Comparison of ENCODE assay signal across 1 cellular context in the genomic region with DNA sequence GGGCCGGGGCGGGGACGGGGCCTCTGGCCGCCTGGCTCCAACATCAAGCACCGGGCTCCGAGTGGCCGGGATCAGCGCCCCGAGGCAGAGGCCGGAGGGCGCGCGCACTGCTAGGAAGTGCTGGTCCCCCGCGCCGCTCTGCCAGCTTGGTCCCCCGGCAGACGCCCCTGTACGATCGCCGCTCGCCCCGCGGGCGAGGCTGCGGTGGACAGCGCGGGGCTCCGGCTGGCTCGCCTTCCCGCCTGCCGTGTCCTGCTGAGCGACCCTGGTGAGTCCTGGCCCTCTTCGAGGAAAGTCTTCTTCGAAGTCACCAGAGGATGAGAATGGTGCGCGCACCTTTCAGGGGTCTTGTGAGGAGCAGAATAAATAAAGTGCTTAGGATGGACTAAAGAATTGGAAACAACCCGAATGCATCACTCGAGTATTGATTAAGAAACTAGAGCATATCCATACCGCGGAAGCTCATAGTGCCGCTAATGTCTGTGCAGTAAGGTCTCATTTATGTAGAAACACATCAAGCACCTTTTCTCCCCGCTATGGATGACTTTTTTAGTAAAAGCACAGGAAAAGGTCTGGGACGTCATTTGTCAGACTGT.
TF ChIP-seq lines count a peak whose summit lies in the region.

No MANE protein-coding gene starts in this region.

TF ChIP-seq in HepG2, 621 proteins besides CTCF, POLR2A, EP300 and RAD21 (continues in another document):
- 0 out of 2 replicates have a peak, but pooled peaks have one; percentile 44 for TF ChIP-seq ZSCAN22 (CRISPR knock-in tag; IDR thresholded peaks at IDR 0.05)
- no peak for TF ChIP-seq FOXK2 (IDR thresholded peaks at IDR 0.05)
- 0 out of 2 replicates have a peak, but pooled peaks have one; percentile 30 for TF ChIP-seq HOXD1 (CRISPR knock-in tag; IDR thresholded peaks at IDR 0.05)
- TF ChIP-seq, protein P1, sequence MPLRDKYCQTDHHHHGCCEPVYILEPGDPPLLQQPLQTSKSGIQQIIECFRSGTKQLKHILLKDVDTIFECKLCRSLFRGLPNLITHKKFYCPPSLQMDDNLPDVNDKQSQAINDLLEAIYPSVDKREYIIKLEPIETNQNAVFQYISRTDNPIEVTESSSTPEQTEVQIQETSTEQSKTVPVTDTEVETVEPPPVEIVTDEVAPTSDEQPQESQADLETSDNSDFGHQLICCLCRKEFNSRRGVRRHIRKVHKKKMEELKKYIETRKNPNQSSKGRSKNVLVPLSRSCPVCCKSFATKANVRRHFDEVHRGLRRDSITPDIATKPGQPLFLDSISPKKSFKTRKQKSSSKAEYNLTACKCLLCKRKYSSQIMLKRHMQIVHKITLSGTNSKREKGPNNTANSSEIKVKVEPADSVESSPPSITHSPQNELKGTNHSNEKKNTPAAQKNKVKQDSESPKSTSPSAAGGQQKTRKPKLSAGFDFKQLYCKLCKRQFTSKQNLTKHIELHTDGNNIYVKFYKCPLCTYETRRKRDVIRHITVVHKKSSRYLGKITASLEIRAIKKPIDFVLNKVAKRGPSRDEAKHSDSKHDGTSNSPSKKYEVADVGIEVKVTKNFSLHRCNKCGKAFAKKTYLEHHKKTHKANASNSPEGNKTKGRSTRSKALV (CRISPR knock-in tag; IDR thresholded peaks at IDR 0.05), result peak; percentile 61; the same call in 1 of the 2 replicates
- peak; percentile 76; the same call in 1 of the 2 replicates for TF ChIP-seq GABPB1 (CRISPR knock-in tag; IDR thresholded peaks at IDR 0.05)
- TF ChIP-seq ZNF446 (CRISPR knock-in tag; IDR thresholded peaks at IDR 0.05), result 0 out of 2 replicates have a peak, but pooled peaks have one; percentile 53
- TF ChIP-seq ZNF101 (CRISPR knock-in tag; IDR thresholded peaks at IDR 0.05; ENCODE audit: borderline replicate concordance, low read depth), result no peak
- TF ChIP-seq, protein P2, sequence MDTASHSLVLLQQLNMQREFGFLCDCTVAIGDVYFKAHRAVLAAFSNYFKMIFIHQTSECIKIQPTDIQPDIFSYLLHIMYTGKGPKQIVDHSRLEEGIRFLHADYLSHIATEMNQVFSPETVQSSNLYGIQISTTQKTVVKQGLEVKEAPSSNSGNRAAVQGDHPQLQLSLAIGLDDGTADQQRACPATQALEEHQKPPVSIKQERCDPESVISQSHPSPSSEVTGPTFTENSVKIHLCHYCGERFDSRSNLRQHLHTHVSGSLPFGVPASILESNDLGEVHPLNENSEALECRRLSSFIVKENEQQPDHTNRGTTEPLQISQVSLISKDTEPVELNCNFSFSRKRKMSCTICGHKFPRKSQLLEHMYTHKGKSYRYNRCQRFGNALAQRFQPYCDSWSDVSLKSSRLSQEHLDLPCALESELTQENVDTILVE (CRISPR knock-in tag; IDR thresholded peaks at IDR 0.05), result 0 out of 2 replicates have a peak, but pooled peaks have one; percentile 12
- TF ChIP-seq ZNF274 (CRISPR knock-in tag; IDR thresholded peaks at IDR 0.05), result peak; percentile 84
- TF ChIP-seq, protein P3, sequence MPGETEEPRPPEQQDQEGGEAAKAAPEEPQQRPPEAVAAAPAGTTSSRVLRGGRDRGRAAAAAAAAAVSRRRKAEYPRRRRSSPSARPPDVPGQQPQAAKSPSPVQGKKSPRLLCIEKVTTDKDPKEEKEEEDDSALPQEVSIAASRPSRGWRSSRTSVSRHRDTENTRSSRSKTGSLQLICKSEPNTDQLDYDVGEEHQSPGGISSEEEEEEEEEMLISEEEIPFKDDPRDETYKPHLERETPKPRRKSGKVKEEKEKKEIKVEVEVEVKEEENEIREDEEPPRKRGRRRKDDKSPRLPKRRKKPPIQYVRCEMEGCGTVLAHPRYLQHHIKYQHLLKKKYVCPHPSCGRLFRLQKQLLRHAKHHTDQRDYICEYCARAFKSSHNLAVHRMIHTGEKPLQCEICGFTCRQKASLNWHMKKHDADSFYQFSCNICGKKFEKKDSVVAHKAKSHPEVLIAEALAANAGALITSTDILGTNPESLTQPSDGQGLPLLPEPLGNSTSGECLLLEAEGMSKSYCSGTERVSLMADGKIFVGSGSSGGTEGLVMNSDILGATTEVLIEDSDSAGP (CRISPR knock-in tag; IDR thresholded peaks at IDR 0.05; ENCODE audit: borderline replicate concordance), result peak; percentile 41; the same call in 1 of the 2 replicates
- TF ChIP-seq REL (CRISPR knock-in tag; conservative IDR thresholded peaks at IDR 0.05), result no peak; the same call in 1 of the 2 replicates
- TF ChIP-seq, protein P4, sequence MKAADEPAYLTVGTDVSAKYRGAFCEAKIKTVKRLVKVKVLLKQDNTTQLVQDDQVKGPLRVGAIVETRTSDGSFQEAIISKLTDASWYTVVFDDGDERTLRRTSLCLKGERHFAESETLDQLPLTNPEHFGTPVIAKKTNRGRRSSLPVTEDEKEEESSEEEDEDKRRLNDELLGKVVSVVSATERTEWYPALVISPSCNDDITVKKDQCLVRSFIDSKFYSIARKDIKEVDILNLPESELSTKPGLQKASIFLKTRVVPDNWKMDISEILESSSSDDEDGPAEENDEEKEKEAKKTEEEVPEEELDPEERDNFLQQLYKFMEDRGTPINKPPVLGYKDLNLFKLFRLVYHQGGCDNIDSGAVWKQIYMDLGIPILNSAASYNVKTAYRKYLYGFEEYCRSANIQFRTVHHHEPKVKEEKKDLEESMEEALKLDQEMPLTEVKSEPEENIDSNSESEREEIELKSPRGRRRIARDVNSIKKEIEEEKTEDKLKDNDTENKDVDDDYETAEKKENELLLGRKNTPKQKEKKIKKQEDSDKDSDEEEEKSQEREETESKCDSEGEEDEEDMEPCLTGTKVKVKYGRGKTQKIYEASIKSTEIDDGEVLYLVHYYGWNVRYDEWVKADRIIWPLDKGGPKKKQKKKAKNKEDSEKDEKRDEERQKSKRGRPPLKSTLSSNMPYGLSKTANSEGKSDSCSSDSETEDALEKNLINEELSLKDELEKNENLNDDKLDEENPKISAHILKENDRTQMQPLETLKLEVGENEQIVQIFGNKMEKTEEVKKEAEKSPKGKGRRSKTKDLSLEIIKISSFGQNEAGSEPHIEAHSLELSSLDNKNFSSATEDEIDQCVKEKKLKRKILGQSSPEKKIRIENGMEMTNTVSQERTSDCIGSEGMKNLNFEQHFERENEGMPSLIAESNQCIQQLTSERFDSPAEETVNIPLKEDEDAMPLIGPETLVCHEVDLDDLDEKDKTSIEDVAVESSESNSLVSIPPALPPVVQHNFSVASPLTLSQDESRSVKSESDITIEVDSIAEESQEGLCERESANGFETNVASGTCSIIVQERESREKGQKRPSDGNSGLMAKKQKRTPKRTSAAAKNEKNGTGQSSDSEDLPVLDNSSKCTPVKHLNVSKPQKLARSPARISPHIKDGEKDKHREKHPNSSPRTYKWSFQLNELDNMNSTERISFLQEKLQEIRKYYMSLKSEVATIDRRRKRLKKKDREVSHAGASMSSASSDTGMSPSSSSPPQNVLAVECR (CRISPR knock-in tag; IDR thresholded peaks at IDR 0.05; ENCODE audit: borderline replicate concordance), result peak; percentile 69; the same call in 1 of the 2 replicates
- TF ChIP-seq MYC (CRISPR knock-in tag; IDR thresholded peaks at IDR 0.05; ENCODE audit: borderline replicate concordance), result peak; percentile 58; the same call in 1 of the 2 replicates
- 0 out of 2 replicates have a peak, but pooled peaks have one; percentile 54 for TF ChIP-seq ZNF678 (CRISPR knock-in tag; IDR thresholded peaks at IDR 0.05)
- TF ChIP-seq ZNF557 (CRISPR knock-in tag; IDR thresholded peaks at IDR 0.05), result 0 out of 2 replicates have a peak, but pooled peaks have one; percentile 13
- 0 out of 2 replicates have a peak, but pooled peaks have one; percentile 45 for TF ChIP-seq NFKB2 (CRISPR knock-in tag; IDR thresholded peaks at IDR 0.05; ENCODE audit: borderline replicate concordance)
- no peak for TF ChIP-seq ZNF850 (CRISPR knock-in tag; conservative IDR thresholded peaks at IDR 0.05)
- TF ChIP-seq, protein P5, sequence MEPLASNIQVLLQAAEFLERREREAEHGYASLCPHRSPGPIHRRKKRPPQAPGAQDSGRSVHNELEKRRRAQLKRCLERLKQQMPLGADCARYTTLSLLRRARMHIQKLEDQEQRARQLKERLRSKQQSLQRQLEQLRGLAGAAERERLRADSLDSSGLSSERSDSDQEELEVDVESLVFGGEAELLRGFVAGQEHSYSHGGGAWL (CRISPR knock-in tag; IDR thresholded peaks at IDR 0.05), result no peak; the same call in 1 of the 2 replicates
- TF ChIP-seq GFI1 (CRISPR knock-in tag; IDR thresholded peaks at IDR 0.05; ENCODE audit: borderline replicate concordance), result peak; percentile 26; the same call in 1 of the 2 replicates
- no peak for TF ChIP-seq NFYB (CRISPR knock-in tag; IDR thresholded peaks at IDR 0.05)
- peak; percentile 64; the same call in 1 of the 2 replicates for TF ChIP-seq HOXA5 (CRISPR knock-in tag; IDR thresholded peaks at IDR 0.05)
- TF ChIP-seq KLF12 (CRISPR knock-in tag; IDR thresholded peaks at IDR 0.05; ENCODE audit: borderline replicate concordance), result no peak
- TF ChIP-seq, protein P6, sequence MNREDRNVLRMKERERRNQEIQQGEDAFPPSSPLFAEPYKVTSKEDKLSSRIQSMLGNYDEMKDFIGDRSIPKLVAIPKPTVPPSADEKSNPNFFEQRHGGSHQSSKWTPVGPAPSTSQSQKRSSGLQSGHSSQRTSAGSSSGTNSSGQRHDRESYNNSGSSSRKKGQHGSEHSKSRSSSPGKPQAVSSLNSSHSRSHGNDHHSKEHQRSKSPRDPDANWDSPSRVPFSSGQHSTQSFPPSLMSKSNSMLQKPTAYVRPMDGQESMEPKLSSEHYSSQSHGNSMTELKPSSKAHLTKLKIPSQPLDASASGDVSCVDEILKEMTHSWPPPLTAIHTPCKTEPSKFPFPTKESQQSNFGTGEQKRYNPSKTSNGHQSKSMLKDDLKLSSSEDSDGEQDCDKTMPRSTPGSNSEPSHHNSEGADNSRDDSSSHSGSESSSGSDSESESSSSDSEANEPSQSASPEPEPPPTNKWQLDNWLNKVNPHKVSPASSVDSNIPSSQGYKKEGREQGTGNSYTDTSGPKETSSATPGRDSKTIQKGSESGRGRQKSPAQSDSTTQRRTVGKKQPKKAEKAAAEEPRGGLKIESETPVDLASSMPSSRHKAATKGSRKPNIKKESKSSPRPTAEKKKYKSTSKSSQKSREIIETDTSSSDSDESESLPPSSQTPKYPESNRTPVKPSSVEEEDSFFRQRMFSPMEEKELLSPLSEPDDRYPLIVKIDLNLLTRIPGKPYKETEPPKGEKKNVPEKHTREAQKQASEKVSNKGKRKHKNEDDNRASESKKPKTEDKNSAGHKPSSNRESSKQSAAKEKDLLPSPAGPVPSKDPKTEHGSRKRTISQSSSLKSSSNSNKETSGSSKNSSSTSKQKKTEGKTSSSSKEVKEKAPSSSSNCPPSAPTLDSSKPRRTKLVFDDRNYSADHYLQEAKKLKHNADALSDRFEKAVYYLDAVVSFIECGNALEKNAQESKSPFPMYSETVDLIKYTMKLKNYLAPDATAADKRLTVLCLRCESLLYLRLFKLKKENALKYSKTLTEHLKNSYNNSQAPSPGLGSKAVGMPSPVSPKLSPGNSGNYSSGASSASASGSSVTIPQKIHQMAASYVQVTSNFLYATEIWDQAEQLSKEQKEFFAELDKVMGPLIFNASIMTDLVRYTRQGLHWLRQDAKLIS (CRISPR knock-in tag; IDR thresholded peaks at IDR 0.05), result no peak
- peak; percentile 36; the same call in 1 of the 2 replicates for TF ChIP-seq ZNF543 (CRISPR knock-in tag; IDR thresholded peaks at IDR 0.05)
- TF ChIP-seq, protein P7, sequence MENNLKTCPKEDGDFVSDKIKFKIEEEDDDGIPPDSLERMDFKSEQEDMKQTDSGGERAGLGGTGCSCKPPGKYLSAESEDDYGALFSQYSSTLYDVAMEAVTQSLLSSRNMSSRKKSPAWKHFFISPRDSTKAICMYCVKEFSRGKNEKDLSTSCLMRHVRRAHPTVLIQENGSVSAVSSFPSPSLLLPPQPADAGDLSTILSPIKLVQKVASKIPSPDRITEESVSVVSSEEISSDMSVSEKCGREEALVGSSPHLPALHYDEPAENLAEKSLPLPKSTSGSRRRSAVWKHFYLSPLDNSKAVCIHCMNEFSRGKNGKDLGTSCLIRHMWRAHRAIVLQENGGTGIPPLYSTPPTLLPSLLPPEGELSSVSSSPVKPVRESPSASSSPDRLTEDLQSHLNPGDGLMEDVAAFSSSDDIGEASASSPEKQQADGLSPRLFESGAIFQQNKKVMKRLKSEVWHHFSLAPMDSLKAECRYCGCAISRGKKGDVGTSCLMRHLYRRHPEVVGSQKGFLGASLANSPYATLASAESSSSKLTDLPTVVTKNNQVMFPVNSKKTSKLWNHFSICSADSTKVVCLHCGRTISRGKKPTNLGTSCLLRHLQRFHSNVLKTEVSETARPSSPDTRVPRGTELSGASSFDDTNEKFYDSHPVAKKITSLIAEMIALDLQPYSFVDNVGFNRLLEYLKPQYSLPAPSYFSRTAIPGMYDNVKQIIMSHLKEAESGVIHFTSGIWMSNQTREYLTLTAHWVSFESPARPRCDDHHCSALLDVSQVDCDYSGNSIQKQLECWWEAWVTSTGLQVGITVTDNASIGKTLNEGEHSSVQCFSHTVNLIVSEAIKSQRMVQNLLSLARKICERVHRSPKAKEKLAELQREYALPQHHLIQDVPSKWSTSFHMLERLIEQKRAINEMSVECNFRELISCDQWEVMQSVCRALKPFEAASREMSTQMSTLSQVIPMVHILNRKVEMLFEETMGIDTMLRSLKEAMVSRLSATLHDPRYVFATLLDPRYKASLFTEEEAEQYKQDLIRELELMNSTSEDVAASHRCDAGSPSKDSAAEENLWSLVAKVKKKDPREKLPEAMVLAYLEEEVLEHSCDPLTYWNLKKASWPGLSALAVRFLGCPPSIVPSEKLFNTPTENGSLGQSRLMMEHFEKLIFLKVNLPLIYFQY (CRISPR knock-in tag; IDR thresholded peaks at IDR 0.05; ENCODE audit: borderline replicate concordance), result no peak
- TF ChIP-seq ZNF24 (IDR thresholded peaks at IDR 0.05), result no peak
- TF ChIP-seq, protein P8, sequence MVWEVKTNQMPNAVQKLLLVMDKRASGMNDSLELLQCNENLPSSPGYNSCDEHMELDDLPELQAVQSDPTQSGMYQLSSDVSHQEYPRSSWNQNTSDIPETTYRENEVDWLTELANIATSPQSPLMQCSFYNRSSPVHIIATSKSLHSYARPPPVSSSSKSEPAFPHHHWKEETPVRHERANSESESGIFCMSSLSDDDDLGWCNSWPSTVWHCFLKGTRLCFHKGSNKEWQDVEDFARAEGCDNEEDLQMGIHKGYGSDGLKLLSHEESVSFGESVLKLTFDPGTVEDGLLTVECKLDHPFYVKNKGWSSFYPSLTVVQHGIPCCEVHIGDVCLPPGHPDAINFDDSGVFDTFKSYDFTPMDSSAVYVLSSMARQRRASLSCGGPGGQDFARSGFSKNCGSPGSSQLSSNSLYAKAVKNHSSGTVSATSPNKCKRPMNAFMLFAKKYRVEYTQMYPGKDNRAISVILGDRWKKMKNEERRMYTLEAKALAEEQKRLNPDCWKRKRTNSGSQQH (CRISPR knock-in tag; IDR thresholded peaks at IDR 0.05; ENCODE audit: low read depth), result no peak
